Comparison of ENCODE assay signal across 26 cellular contexts in the genomic region with DNA sequence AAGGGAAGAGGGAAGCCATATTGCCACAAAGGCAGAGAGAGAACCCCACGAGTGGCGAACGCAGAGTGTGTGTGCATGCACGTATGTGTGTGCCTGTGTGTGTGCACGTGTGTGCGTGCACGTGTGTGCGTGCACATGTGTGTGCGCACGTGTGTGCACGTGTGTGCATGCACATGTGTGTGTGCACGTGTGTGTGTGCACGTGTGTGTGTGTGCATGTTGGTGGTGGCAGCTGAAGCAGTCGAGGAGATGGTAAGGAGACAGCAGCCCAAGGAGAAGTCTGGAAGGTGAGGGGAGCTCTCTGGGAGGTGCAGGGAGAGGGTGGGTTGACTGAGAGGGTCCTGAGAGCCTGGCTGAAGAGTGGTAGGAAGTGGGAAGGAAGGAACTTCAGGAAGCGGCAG.
"Had no signal": no experiment of that assay in that cellular context is flagged by ENCODE, and none has a peak within 500 bp of the region (broad histone marks: within the 10 kb centered on the region; RNA-seq: fewer than 3 reads in every experiment).

No MANE protein-coding gene starts in this region.

- FAIRE-seq: frontal cortex had no signal

- H3K36me3 ChIP-seq: adrenal gland, cardiac muscle cell, colonic mucosa had no signal

- H3K9me3 ChIP-seq: adrenal gland, body of pancreas, colonic mucosa had no signal

- H3K4me3 ChIP-seq: adrenal gland, body of pancreas, cardiac muscle cell, colonic mucosa had no signal

- H3K4me1 ChIP-seq: adrenal gland, body of pancreas, colonic mucosa had no signal

- H3K27ac ChIP-seq: adrenal gland, body of pancreas, cardiac muscle cell, colonic mucosa had no signal

- DNase-seq: activated CD4-positive, alpha-beta T cell treated with anti-CD3 and anti-CD28 coated beads for 48 hours; activated CD4-positive, alpha-beta T cell treated with anti-CD3 and anti-CD28 coated beads, Interleukin-2, amount 50 U/mL, for 1 hour; activated CD4-positive, alpha-beta T cell treated with anti-CD3 and anti-CD28 coated beads, Interleukin-2, amount 50 U/mL, for 48 hours; activated CD8-positive, alpha-beta memory T cell treated with anti-CD3 and anti-CD28 coated beads for 24 hours; activated CD8-positive, alpha-beta T cell treated with anti-CD3 and anti-CD28 coated beads for 36 hours; activated effector memory CD4-positive, alpha-beta T cell treated with Interleukin-2 at 50 U/mL for 16 hours; activated naive CD4-positive, alpha-beta T cell treated with anti-CD3 and anti-CD28 coated beads for 36 hours; activated naive CD8-positive, alpha-beta T cell treated with anti-CD3 and anti-CD28 coated beads for 36 hours; activated naive CD8-positive, alpha-beta T cell treated with anti-CD3 and anti-CD28 coated beads, Interleukin-2, amount 50 U/mL, for 24 hours; activated T-cell treated with anti-CD3 and anti-CD28 coated beads, Interleukin-2, amount 50 U/mL, for 4 hours; adrenal gland; amygdala; body of pancreas; central memory CD4-positive, alpha-beta T cell; cerebellar nuclear complex; colonic mucosa; effector memory CD4-positive, alpha-beta T cell; endodermal cell; foreskin fibroblast; head of caudate nucleus; T-helper 2 cell had no signal

- ATAC-seq: activated CD4-positive, CD25-positive, alpha-beta regulatory T cell treated with anti-CD3 and anti-CD28 coated beads, Interleukin-2, amount 50 U/mL, for 24 hours; activated CD8-positive, alpha-beta T cell treated with anti-CD3 and anti-CD28 coated beads for 36 hours; activated naive CD8-positive, alpha-beta T cell treated with anti-CD3 and anti-CD28 coated beads, Interleukin-2, amount 50 U/mL, for 24 hours; activated T-cell treated with anti-CD3 and anti-CD28 coated beads, Interleukin-2, amount 50 U/mL, for 4 hours; activated T-helper 17 cell treated with anti-CD3 and anti-CD28 coated beads, Interleukin-2, amount 50 U/mL, for 72 hours; body of pancreas; esophagus mucosa had no signal

- H3K27me3 ChIP-seq: adrenal gland, body of pancreas, cardiac muscle cell, colonic mucosa had no signal
